Comparison of ENCODE assay signal across 17 cellular contexts in the genomic region with DNA sequence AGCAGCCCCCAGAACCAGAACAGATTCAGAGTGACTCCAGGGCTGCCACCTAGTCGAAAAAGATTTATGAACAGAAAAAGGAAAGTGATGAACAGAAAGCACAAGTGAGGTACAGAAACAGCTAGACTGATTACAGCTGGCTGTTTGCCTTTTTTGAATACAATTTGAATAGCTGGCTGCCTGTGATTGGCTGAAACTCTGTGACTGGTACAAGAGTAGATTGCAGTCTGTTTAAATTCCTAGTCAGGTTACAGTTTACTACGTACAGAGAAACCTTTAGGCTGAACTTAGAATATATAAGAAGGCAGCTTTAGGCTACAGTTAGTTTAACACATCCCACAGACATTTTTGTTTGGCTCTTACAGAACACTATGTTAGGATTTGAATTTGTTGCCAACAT. TPM values are rescaled to one million over a fixed set of nuclear protein-coding genes. Genes with fewer than 3 reads are reported as not detected.
DNase-seq lines count a peak whose midpoint lies in the region; ATAC-seq and TF ChIP-seq lines count a peak whose summit lies in the region.
"Had no signal": no experiment of that assay in that cellular context is flagged by ENCODE, and none has a peak within 500 bp of the region (broad histone marks: within the 10 kb centered on the region; RNA-seq: fewer than 3 reads in every experiment).

No MANE protein-coding gene starts in this region.

- ATAC-seq in omental fat pad (ENCODE audit: low FRiP score) (peak; percentile 41), GM21390 (IDR thresholded peaks at IDR 0.05; ENCODE audit: unreplicated experiment) (no peak), gastrocnemius medialis (no peak)

- peak; percentile 36 for DNase-seq in GM13977 (ENCODE audit: low spot score)
- DNase-seq in NAMALWA (ENCODE audit: low spot score) = peak; percentile 25
- peak; percentile 81 for DNase-seq in fibroblast of gingiva (ENCODE audit: low read depth)
- DNase-seq in omental fat pad (ENCODE audit: low spot score) = no peak
- no peak for DNase-seq in gastrocnemius medialis
- DNase-seq in T-helper 1 cell = no peak
- no peak for DNase-seq in activated CD4-positive, alpha-beta T cell treated with anti-CD3 and anti-CD28 coated beads, Interleukin-2, amount 50 U/mL, for 48 hours
- DNase-seq: activated CD8-positive, alpha-beta memory T cell treated with anti-CD3 and anti-CD28 coated beads, Interleukin-2, amount 50 U/mL, for 4 hours; effector CD4-positive, alpha-beta T cell; NCI-H1105 treated with DMSO at 0.1 percent for 48 hours; pancreas; SIG-M5; stimulated activated CD4-positive, alpha-beta T cell treated with anti-CD3 and anti-CD28 coated beads, Interleukin-2, amount 100 ng/mL, for 24 hours; stimulated activated naive CD4-positive, alpha-beta T cell had no signal

- H3K27ac ChIP-seq in gastrocnemius medialis = peak overlapping the region in 1 of 4 donors; percentile 54
- H3K27ac ChIP-seq: pancreas had no signal

- no peak for TF ChIP-seq POLR2A in gastrocnemius medialis (IDR thresholded peaks at IDR 0.05)

- H3K4me3 ChIP-seq in gastrocnemius medialis = no peak overlapping the region
- H3K4me3 ChIP-seq: BLaER1 treated with 17β-estradiol and CSF1 and Interleukin-3, amounts not matched to agents 10 nM and 100 nM; pancreas had no signal

- intact Hi-C loops in gastrocnemius medialis (cut with DNase I; ENCODE audit: low total_unique reads) = no loop called here

- H3K27me3 ChIP-seq in gastrocnemius medialis = no peaks in the 10 kb centered on the region
- H3K27me3 ChIP-seq: BLaER1 treated with 17β-estradiol and CSF1 and Interleukin-3, amounts not matched to agents 10 nM and 100 nM; pancreas had no signal

- no peaks in the 10 kb centered on the region for H3K9me3 ChIP-seq in gastrocnemius medialis
- H3K9me3 ChIP-seq: pancreas had no signal

- in situ Hi-C loops in GM13977 (cut with MboI; ENCODE audit: low pct_unique_long_range_greater_than_20kb, low sequenced_read_pairs, unreplicated experiment) = no loop called here
- in situ Hi-C loops in gastrocnemius medialis (cut with MboI; ENCODE audit: low sequenced_read_pairs in 4 of 4) = no loop called here

- no peaks in the 10 kb centered on the region for H3K36me3 ChIP-seq in gastrocnemius medialis
- H3K36me3 ChIP-seq: BLaER1 treated with 17β-estradiol and CSF1 and Interleukin-3, amounts not matched to agents 10 nM and 100 nM; pancreas had no signal

- TF ChIP-seq CTCF in GM13977 (IDR thresholded peaks at IDR 0.05; ENCODE audit: extremely low read depth, insufficient read depth, missing control alignments) (no peak), omental fat pad (IDR thresholded peaks at IDR 0.05) (no peak), gastrocnemius medialis (IDR thresholded peaks at IDR 0.05 in 4 of 5, conservative IDR thresholded peaks at IDR 0.05 in 1 of 5) (no peak)

- peaks cover 0 to 11% of the 10 kb centered on the region in 2 donors for H3K4me1 ChIP-seq in gastrocnemius medialis

RNA-seq across cellular contexts. Expression of gene CCDC13, which starts 10.0 kb away (rescaled TPM):
- 1 to 10 TPM; 1.1 to 2.6 (median 1.9) TPM for total RNA-seq in omental fat pad
- 1 to 10 TPM in 2 of 4 donors, under 1 TPM in 2; 0.12 to 1.5 (median 1.1) TPM for total RNA-seq in gastrocnemius medialis

RNA-seq across cellular contexts. Expression of gene HIGD1A, which starts 41.3 kb away (rescaled TPM):
- total RNA-seq in omental fat pad (100 to 1,000 TPM; 142 to 195 (median 179) TPM), gastrocnemius medialis (100 to 1,000 TPM; 123 to 156 (median 139) TPM)

RNA-seq across cellular contexts. Expression of gene ACKR2, which starts 46.2 kb away (rescaled TPM):
- total RNA-seq in omental fat pad = 10 to 100 TPM in 1 of 4 donors, 1 to 10 TPM in 3; 2.6 to 12.4 (median 7.5) TPM
- total RNA-seq in gastrocnemius medialis = 1 to 10 TPM in 1 of 4 donors, under 1 TPM in 2, not detected in 1; 0.23 to 1.1 (median 0.51) TPM
- total RNA-seq: G401 had no signal

Comparison
In these comparisons a context has a peak if more than half of its experiments do, and no peak if none do; other contexts are left out.
1. DNase-seq: peak in GM13977 (single experiment), NAMALWA (single experiment) and fibroblast of gingiva (single experiment); none in omental fat pad (single experiment), gastrocnemius medialis (0 of 2), T-helper 1 cell (0 of 5) and activated CD4-positive, alpha-beta T cell treated with anti-CD3 and anti-CD28 coated beads, Interleukin-2, amount 50 U/mL, for 48 hours (0 of 2).